29 cellular contexts compared by ENCODE assay signal in the genomic region with DNA sequence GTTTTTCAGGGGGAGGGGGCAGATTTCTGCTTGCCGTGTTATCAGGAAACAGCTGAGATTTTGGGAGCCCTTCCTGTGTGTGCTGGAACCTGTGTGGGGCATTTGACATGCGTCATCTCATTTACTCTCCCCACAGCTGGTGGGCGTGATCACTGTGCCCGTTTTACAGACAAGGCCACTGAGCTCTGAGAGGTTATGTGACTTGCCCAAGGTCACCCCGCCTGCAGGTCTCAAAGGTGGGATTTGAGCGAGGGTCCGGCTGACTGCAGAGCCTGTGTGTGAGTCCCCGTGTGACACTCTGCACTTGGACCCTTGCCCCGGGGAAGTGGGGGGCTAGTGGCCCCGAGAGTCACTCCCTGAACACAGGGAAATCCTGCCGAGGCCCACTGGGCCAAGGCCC.
"Had no signal": no experiment of that assay in that cellular context is flagged by ENCODE, and none has a peak within 500 bp of the region (broad histone marks: within the 10 kb centered on the region; RNA-seq: fewer than 3 reads in every experiment).

No MANE protein-coding gene starts in this region.

- H3K9me3 ChIP-seq: adrenal gland, body of pancreas, esophagus squamous epithelium, gastroesophageal sphincter, heart right ventricle had no signal

- H3K4me1 ChIP-seq: body of pancreas had no signal

- DNase-seq: activated CD4-positive, alpha-beta memory T cell treated with anti-CD3 and anti-CD28 coated beads for 36 hours; activated CD4-positive, alpha-beta T cell treated with anti-CD3 and anti-CD28 coated beads for 36 hours; activated CD4-positive, alpha-beta T cell treated with anti-CD3 and anti-CD28 coated beads, Interleukin-2, amount 10 ng/mL, durations not matched to agents 24 days and 14 days; activated CD4-positive, CD25-positive, alpha-beta regulatory T cell; activated CD4-positive, CD25-positive, alpha-beta regulatory T cell treated with anti-CD3 and anti-CD28 coated beads, Interleukin-2, amount 50 U/mL, for 72 hours; activated CD8-positive, alpha-beta memory T cell treated with anti-CD3 and anti-CD28 coated beads, Interleukin-2, amount 10 ng/mL, durations not matched to agents 7 days and 5 days; activated CD8-positive, alpha-beta memory T cell treated with anti-CD3 and anti-CD28 coated beads, Interleukin-2, amount 50 U/mL, for 4 hours; activated CD8-positive, alpha-beta T cell treated with anti-CD3 and anti-CD28 coated beads, Interleukin-2, amount 10 ng/mL, durations not matched to agents 7 days and 5 days; activated effector memory CD4-positive, alpha-beta T cell treated with anti-CD3 and anti-CD28 coated beads, Interleukin-2, amount 50 U/mL, for 16 hours; activated naive CD4-positive, alpha-beta T cell treated with anti-CD3 and anti-CD28 coated beads for 36 hours; activated naive CD8-positive, alpha-beta T cell treated with anti-CD3 and anti-CD28 coated beads for 36 hours; activated naive CD8-positive, alpha-beta T cell treated with anti-CD3 and anti-CD28 coated beads, Interleukin-2, amount 50 U/mL, for 24 hours; activated T-cell treated with anti-CD3 and anti-CD28 coated beads, Interleukin-2, amount 50 U/mL, for 1 hour; activated T-cell treated with anti-CD3 and anti-CD28 coated beads, Interleukin-2, amount 50 U/mL, for 48 hours; amygdala; aorta; body of pancreas; caudate nucleus; cortex of kidney; effector CD4-positive, alpha-beta T cell; effector memory CD8-positive, alpha-beta T cell; esophagus squamous epithelium; foreskin melanocyte; heart right ventricle; T-helper 17 cell; T1000 had no signal

- ATAC-seq: activated CD4-positive, alpha-beta T cell treated with anti-CD3 and anti-CD28 coated beads for 36 hours; activated CD8-positive, alpha-beta memory T cell treated with anti-CD3 and anti-CD28 coated beads, Interleukin-2, amount 10 ng/mL, durations not matched to agents 7 days and 5 days; activated CD8-positive, alpha-beta T cell treated with anti-CD3 and anti-CD28 coated beads, Interleukin-2, amount 10 ng/mL, durations not matched to agents 7 days and 5 days; activated naive CD8-positive, alpha-beta T cell treated with anti-CD3 and anti-CD28 coated beads, Interleukin-2, amount 50 U/mL, for 24 hours; body of pancreas; effector memory CD8-positive, alpha-beta T cell; gastroesophageal sphincter; heart right ventricle; T-helper 17 cell had no signal

- H3K27me3 ChIP-seq: adrenal gland, body of pancreas, esophagus squamous epithelium, gastroesophageal sphincter, heart right ventricle had no signal

- H3K4me3 ChIP-seq: adrenal gland, body of pancreas, esophagus squamous epithelium, gastroesophageal sphincter, heart right ventricle had no signal

- H3K27ac ChIP-seq: body of pancreas, epithelial cell of prostate, esophagus squamous epithelium, gastroesophageal sphincter, heart right ventricle had no signal
